1 cellular context compared by ENCODE assay signal in genomic region chr7:65981965-65982792, GRCh38.
TF ChIP-seq lines count a peak whose summit lies in the region.

GUSB (minus strand) TSS chr7:65982213; CDS start chr7:65982183, 30 bp downstream.

TF ChIP-seq in K562, 482 proteins besides CTCF, POLR2A, EP300 and RAD21 (continued from another document and continues in another):
- TF ChIP-seq CSDE1 (IDR thresholded peaks at IDR 0.05) (peak in 1 of 2 experiments; percentile 87; a peak in 2 of 4 replicates), NR1H2 (CRISPR knock-in tag; IDR thresholded peaks at IDR 0.05) (peak; percentile 98), ZNF311 (CRISPR knock-in tag; IDR thresholded peaks at IDR 0.05) (no peak), RUNX1 (IDR thresholded peaks at IDR 0.05; ENCODE audit: low read depth) (peak; percentile 91), ZNF212 (CRISPR knock-in tag; IDR thresholded peaks at IDR 0.05) (no peak), CEBPG (CRISPR knock-in tag; IDR thresholded peaks at IDR 0.05) (peak; percentile 77), CEBPG (tag; conservative IDR thresholded peaks at IDR 0.05 in 1 of 2, IDR thresholded peaks at IDR 0.05 in 1 of 2) (no peak), ZNF830 (CRISPR knock-in tag; IDR thresholded peaks at IDR 0.05) (no peak), KAT2B (IDR thresholded peaks at IDR 0.05; ENCODE audit: low read depth, low read length) (no peak), POLR2G (IDR thresholded peaks at IDR 0.05; ENCODE audit: low read depth, low read length) (peak; percentile 99), HMG20A (CRISPR knock-in tag; conservative IDR thresholded peaks at IDR 0.05) (no peak), ZNF609 (CRISPR knock-in tag; IDR thresholded peaks at IDR 0.05; ENCODE audit: borderline replicate concordance) (0 out of 2 replicates have a peak, but pooled peaks have one; percentile 27), MED1 (CRISPR knock-in tag; IDR thresholded peaks at IDR 0.05; ENCODE audit: borderline replicate concordance) (no peak), FOXK2 (conservative IDR thresholded peaks at IDR 0.05 in 1 of 2, IDR thresholded peaks at IDR 0.05 in 1 of 2; ENCODE audit: low read depth in 2 of 2) (peak; percentile 28 to 30; a peak in 1 of 4 replicates), GABPA (tag; conservative IDR thresholded peaks at IDR 0.05; ENCODE audit: low read depth) (peak; percentile 59), XRCC3 (IDR thresholded peaks at IDR 0.05) (no peak), CBX5 (IDR thresholded peaks at IDR 0.05; ENCODE audit: borderline replicate concordance, low read depth) (0 out of 2 replicates have a peak, but pooled peaks have one; percentile 32), CAMTA2 (CRISPR knock-in tag; conservative IDR thresholded peaks at IDR 0.05) (peak; percentile 85; the same call in 1 of the 2 replicates), ZNF282 (CRISPR knock-in tag; IDR thresholded peaks at IDR 0.05) (peak; percentile 57; the same call in 1 of the 2 replicates), CEBPB (tag; IDR thresholded peaks at IDR 0.05) (no peak), KDM1A (IDR thresholded peaks at IDR 0.05) (peak in 1 of 2 experiments; percentile 19; a peak in 1 of 4 replicates), DACH1 (IDR thresholded peaks at IDR 0.05; ENCODE audit: partially characterized antibody) (no peak), FOXK1 (CRISPR knock-in tag; IDR thresholded peaks at IDR 0.05; ENCODE audit: borderline replicate concordance) (peak; percentile 31; the same call in 1 of the 2 replicates), ZC3H11A (IDR thresholded peaks at IDR 0.05; ENCODE audit: low read depth, low read length) (no peak), RCOR1 (IDR thresholded peaks at IDR 0.05; ENCODE audit: borderline replicate concordance in 1 of 2, low read depth in 2 of 2, low read length in 2 of 2) (peak in 1 of 2 experiments; percentile 13; a peak in 1 of 4 replicates), TOE1 (IDR thresholded peaks at IDR 0.05; ENCODE audit: borderline replicate concordance) (peak; percentile 94), TOE1 (CRISPR knock-in tag; IDR thresholded peaks at IDR 0.05; ENCODE audit: borderline replicate concordance, low read depth) (no peak), ZBTB9 (CRISPR knock-in tag; IDR thresholded peaks at IDR 0.05) (peak; percentile 81; the same call in 1 of the 2 replicates), ZBTB8A (IDR thresholded peaks at IDR 0.05; ENCODE audit: partially characterized antibody) (no peak), ZNF551 (CRISPR knock-in tag; IDR thresholded peaks at IDR 0.05) (no peak), PML (IDR thresholded peaks at IDR 0.05; ENCODE audit: low read length) (peak; percentile 76), ZFX (CRISPR knock-in tag; IDR thresholded peaks at IDR 0.05) (peak; percentile 99), MTA2 (IDR thresholded peaks at IDR 0.05; ENCODE audit: low read depth) (no peak)
- TF ChIP-seq, protein P1, sequence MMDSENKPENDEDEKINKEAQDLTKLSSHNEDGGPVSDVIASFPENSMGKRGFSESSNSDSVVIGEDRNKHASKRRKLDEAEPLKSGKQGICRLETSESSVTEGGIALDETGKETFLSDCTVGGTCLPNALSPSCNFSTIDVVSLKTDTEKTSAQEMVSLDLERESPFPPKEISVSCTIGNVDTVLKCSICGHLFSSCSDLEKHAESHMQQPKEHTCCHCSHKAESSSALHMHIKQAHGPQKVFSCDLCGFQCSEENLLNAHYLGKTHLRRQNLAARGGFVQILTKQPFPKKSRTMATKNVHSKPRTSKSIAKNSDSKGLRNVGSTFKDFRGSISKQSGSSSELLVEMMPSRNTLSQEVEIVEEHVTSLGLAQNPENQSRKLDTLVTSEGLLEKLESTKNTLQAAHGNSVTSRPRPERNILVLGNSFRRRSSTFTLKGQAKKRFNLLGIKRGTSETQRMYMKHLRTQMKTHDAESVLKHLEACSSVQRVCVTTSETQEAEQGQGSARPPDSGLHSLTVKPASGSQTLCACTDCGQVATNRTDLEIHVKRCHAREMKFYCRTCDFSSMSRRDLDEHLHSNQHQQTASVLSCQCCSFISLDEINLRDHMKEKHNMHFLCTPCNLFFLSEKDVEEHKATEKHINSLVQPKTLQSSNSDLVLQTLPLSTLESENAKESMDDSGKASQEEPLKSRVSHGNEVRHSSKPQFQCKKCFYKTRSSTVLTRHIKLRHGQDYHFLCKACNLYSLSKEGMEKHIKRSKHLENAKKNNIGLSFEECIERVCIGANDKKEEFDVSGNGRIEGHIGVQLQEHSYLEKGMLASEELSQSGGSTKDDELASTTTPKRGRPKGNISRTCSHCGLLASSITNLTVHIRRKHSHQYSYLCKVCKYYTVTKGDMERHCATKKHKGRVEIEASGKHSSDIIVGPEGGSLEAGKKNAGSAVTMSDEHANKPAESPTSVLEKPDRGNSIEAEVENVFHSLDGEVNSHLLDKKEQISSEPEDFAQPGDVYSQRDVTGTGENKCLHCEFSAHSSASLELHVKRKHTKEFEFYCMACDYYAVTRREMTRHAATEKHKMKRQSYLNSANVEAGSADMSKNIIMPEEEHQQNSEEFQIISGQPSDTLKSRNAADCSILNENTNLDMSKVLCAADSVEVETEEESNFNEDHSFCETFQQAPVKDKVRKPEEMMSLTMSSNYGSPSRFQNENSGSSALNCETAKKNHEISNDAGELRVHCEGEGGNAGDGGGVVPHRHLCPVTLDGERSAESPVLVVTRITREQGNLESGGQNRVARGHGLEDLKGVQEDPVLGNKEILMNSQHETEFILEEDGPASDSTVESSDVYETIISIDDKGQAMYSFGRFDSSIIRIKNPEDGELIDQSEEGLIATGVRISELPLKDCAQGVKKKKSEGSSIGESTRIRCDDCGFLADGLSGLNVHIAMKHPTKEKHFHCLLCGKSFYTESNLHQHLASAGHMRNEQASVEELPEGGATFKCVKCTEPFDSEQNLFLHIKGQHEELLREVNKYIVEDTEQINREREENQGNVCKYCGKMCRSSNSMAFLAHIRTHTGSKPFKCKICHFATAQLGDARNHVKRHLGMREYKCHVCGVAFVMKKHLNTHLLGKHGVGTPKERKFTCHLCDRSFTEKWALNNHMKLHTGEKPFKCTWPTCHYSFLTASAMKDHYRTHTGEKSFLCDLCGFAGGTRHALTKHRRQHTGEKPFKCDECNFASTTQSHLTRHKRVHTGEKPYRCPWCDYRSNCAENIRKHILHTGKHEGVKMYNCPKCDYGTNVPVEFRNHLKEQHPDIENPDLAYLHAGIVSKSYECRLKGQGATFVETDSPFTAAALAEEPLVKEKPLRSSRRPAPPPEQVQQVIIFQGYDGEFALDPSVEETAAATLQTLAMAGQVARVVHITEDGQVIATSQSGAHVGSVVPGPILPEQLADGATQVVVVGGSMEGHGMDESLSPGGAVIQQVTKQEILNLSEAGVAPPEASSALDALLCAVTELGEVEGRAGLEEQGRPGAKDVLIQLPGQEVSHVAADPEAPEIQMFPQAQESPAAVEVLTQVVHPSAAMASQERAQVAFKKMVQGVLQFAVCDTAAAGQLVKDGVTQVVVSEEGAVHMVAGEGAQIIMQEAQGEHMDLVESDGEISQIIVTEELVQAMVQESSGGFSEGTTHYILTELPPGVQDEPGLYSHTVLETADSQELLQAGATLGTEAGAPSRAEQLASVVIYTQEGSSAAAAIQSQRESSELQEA (IDR thresholded peaks at IDR 0.05; ENCODE audit: low read depth), result peak; percentile 96
- TF ChIP-seq, protein P2, sequence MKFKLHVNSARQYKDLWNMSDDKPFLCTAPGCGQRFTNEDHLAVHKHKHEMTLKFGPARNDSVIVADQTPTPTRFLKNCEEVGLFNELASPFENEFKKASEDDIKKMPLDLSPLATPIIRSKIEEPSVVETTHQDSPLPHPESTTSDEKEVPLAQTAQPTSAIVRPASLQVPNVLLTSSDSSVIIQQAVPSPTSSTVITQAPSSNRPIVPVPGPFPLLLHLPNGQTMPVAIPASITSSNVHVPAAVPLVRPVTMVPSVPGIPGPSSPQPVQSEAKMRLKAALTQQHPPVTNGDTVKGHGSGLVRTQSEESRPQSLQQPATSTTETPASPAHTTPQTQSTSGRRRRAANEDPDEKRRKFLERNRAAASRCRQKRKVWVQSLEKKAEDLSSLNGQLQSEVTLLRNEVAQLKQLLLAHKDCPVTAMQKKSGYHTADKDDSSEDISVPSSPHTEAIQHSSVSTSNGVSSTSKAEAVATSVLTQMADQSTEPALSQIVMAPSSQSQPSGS (CRISPR knock-in tag; IDR thresholded peaks at IDR 0.05), result no peak
- TF ChIP-seq, protein P3, sequence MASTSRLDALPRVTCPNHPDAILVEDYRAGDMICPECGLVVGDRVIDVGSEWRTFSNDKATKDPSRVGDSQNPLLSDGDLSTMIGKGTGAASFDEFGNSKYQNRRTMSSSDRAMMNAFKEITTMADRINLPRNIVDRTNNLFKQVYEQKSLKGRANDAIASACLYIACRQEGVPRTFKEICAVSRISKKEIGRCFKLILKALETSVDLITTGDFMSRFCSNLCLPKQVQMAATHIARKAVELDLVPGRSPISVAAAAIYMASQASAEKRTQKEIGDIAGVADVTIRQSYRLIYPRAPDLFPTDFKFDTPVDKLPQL (IDR thresholded peaks at IDR 0.05; ENCODE audit: extremely low read depth, insufficient read length), result no peak
- TF ChIP-seq, protein P4, sequence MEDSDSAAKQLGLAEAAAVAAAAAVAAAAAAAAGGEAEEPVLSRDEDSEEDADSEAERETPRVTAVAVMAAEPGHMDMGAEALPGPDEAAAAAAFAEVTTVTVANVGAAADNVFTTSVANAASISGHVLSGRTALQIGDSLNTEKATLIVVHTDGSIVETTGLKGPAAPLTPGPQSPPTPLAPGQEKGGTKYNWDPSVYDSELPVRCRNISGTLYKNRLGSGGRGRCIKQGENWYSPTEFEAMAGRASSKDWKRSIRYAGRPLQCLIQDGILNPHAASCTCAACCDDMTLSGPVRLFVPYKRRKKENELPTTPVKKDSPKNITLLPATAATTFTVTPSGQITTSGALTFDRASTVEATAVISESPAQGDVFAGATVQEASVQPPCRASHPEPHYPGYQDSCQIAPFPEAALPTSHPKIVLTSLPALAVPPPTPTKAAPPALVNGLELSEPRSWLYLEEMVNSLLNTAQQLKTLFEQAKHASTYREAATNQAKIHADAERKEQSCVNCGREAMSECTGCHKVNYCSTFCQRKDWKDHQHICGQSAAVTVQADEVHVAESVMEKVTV (CRISPR knock-in tag; IDR thresholded peaks at IDR 0.05), result peak; percentile 15; the same call in 1 of the 2 replicates
